15 cellular contexts compared by ENCODE assay signal in the genomic region with DNA sequence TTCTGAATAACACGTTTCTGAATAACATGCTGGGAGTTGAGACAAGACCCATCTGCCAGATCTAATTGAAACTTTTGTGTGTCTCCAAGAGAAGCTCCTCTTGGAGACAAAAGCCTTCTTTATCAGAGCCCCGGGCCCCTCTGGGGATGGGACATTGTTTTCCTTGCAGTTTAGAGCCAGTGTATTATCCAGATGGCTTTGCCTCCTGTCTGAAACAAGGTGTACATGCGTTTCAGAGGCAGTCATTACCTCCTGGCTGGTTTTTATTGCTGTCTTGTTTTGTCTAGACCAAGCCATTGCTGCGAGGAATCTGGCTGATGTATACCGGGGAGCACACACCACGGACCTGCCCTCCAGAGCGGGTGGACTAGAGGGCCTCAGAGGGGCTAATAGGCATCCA. TPM values are rescaled to one million over a fixed set of nuclear protein-coding genes. Genes with fewer than 3 reads are reported as not detected.
A peak's percentile ranks its signal among the peaks of the same experiment; 100 is the strongest.
DNase-seq lines count a peak whose midpoint lies in the region; ATAC-seq, FAIRE-seq and TF ChIP-seq lines count a peak whose summit lies in the region.
"Had no signal": no experiment of that assay in that cellular context is flagged by ENCODE, and none has a peak within 500 bp of the region (broad histone marks: within the 10 kb centered on the region; RNA-seq: fewer than 3 reads in every experiment).

No MANE protein-coding gene starts in this region.

- no peaks in the 10 kb centered on the region for H3K27me3 ChIP-seq in astrocyte (ENCODE audit: insufficient read depth, low read length)
- H3K27me3 ChIP-seq in stomach: no peaks in the 10 kb centered on the region

- H3K9me3 ChIP-seq in astrocyte (ENCODE audit: insufficient read depth, low read depth, low read length) (no peaks in the 10 kb centered on the region), stomach (no peaks in the 10 kb centered on the region)

- intact Hi-C loops in activated CD4-positive, alpha-beta T cell treated with anti-CD3 and anti-CD28 coated beads for 36 hours (cut with DNase I, micrococcal nuclease): no loop called here
- intact Hi-C loops in stomach (cut with DNase I; ENCODE audit: low total_unique reads): no loop called here

- POLR2A ChIA-PET in activated CD4-positive, alpha-beta T cell treated with anti-CD3 and anti-CD28 coated beads for 36 hours (lab: Charles Lee): no interaction called here

- H3K27ac ChIP-seq in astrocyte (ENCODE audit: low read depth, low read length): no peak overlapping the region
- H3K27ac ChIP-seq in stomach: peak overlapping the region in 4 of 5 donors; percentile 98 to 100 (median 98)
- H3K27ac ChIP-seq: KMS-11 had no signal

- peak overlapping the region; percentile 56 for H3K27ac Mint-ChIP-seq in activated CD4-positive, alpha-beta T cell treated with anti-CD3 and anti-CD28 coated beads for 36 hours
- H3K27ac Mint-ChIP-seq in astrocyte (ENCODE audit: unreplicated experiment): peak overlapping the region; percentile 34

- peaks cover 76% of the 10 kb centered on the region for H3K4me1 Mint-ChIP-seq in activated CD4-positive, alpha-beta T cell treated with anti-CD3 and anti-CD28 coated beads for 36 hours
- peaks cover 65% of the 10 kb centered on the region for H3K4me1 Mint-ChIP-seq in astrocyte (ENCODE audit: low read depth, unreplicated experiment)

- H3K4me3 ChIP-seq in astrocyte (ENCODE audit: insufficient read depth, low read depth, low read length) (no peak overlapping the region), stomach (peak overlapping the region; percentile 5 to 97 (median 80))

- TF ChIP-seq CTCF in astrocyte (IDR thresholded peaks at IDR 0.05; ENCODE audit: insufficient read depth, low read depth, low read length) (no peak), stomach (IDR thresholded peaks at IDR 0.05) (no peak)

- no peak for TF ChIP-seq EP300 in stomach (IDR thresholded peaks at IDR 0.05)

- H3K27me3 Mint-ChIP-seq in activated CD4-positive, alpha-beta T cell treated with anti-CD3 and anti-CD28 coated beads for 36 hours: no peaks in the 10 kb centered on the region
- H3K27me3 Mint-ChIP-seq in astrocyte (ENCODE audit: low read depth, unreplicated experiment): no peaks in the 10 kb centered on the region

- ATAC-seq in activated CD4-positive, alpha-beta T cell treated with anti-CD3 and anti-CD28 coated beads for 36 hours: no peak
- ATAC-seq: esophagus mucosa had no signal

- H3K36me3 Mint-ChIP-seq in activated CD4-positive, alpha-beta T cell treated with anti-CD3 and anti-CD28 coated beads for 36 hours (ENCODE audit: low read depth): peaks cover 75% of the 10 kb centered on the region
- peaks cover 31% of the 10 kb centered on the region for H3K36me3 Mint-ChIP-seq in astrocyte (ENCODE audit: low read depth, unreplicated experiment)

- H3K79me2 ChIP-seq in astrocyte (ENCODE audit: insufficient read depth, low read length): peaks cover 100% of the 10 kb centered on the region

- H3K4me1 ChIP-seq in astrocyte (ENCODE audit: insufficient read depth, low read length): peaks cover 64% of the 10 kb centered on the region
- peaks cover 79 to 87% (median 84%) of the 10 kb centered on the region in 4 donors for H3K4me1 ChIP-seq in stomach

- H3K9ac ChIP-seq in astrocyte (ENCODE audit: low read length): no peak overlapping the region
- H3K9ac ChIP-seq: KMS-11 had no signal

- CTCF ChIA-PET in activated CD4-positive, alpha-beta T cell treated with anti-CD3 and anti-CD28 coated beads for 36 hours (lab: Charles Lee): interaction anchor here (0.5 to 1.5 kb wide), 4 partner anchors 22 to 741 kb away, joined by 3 to 8 read pairs (median 4); no protein-coding TSS in a partner anchor

- TF ChIP-seq POLR2A in stomach (IDR thresholded peaks at IDR 0.05): no peak

- 43 to 51% (median 49%) methylated on average over 7 of the region's 7 CpGs for WGBS in stomach, 5 donors

- FAIRE-seq in astrocyte (lab: Jason Lieb, UNC): no peak
- FAIRE-seq: bronchial epithelial cell, GM12891 had no signal

- no peaks in the 10 kb centered on the region for H3K9me3 Mint-ChIP-seq in activated CD4-positive, alpha-beta T cell treated with anti-CD3 and anti-CD28 coated beads for 36 hours (ENCODE audit: low read depth)
- no peaks in the 10 kb centered on the region for H3K9me3 Mint-ChIP-seq in astrocyte (ENCODE audit: unreplicated experiment)
- H3K9me3 Mint-ChIP-seq: neural crest cell had no signal

- H4K20me1 ChIP-seq in astrocyte (ENCODE audit: insufficient read depth, low read length): peaks cover 98% of the 10 kb centered on the region

- H3K4me3 Mint-ChIP-seq in activated CD4-positive, alpha-beta T cell treated with anti-CD3 and anti-CD28 coated beads for 36 hours: no peak overlapping the region
- peak overlapping the region; percentile 68 for H3K4me3 Mint-ChIP-seq in astrocyte (ENCODE audit: unreplicated experiment)
- H3K4me3 Mint-ChIP-seq: neural crest cell had no signal

- H3K36me3 ChIP-seq in astrocyte (ENCODE audit: insufficient read depth, low read length) (peaks cover 22% of the 10 kb centered on the region), stomach (peaks cover 23 to 78% (median 52%) of the 10 kb centered on the region in 4 donors)

- DNase-seq in activated CD4-positive, alpha-beta T cell treated with anti-CD3 and anti-CD28 coated beads for 36 hours: no peak
- no peak for DNase-seq in activated CD4-positive, alpha-beta T cell treated with anti-CD3 and anti-CD28 coated beads, Interleukin-2, amount 50 U/mL, for 4 hours
- DNase-seq in astrocyte (ENCODE audit: low read depth): no peak
- DNase-seq in kidney tubule cell (ENCODE audit: low spot score): peak; percentile 38
- DNase-seq in stomach: no peak
- DNase-seq in UCSD-AML1 (lab: John Stamatoyannopoulos, UW; ENCODE audit: unreplicated experiment): no peak
- no peak for DNase-seq in NCI-H748 treated with DMSO at 0.1 percent for 48 hours (lab: John Stamatoyannopoulos, UW)
- DNase-seq in T-helper 1 cell: no peak
- DNase-seq: DMS53; stimulated activated CD4-positive, alpha-beta T cell treated with anti-CD3 and anti-CD28 coated beads, Interleukin-4, amount 100 ng/mL, for 1 hour had no signal

- peak overlapping the region; percentile 95 for H3K4me2 ChIP-seq in astrocyte (ENCODE audit: low read length)
- H3K4me2 ChIP-seq: KMS-11 had no signal

- no peak overlapping the region for H2AFZ ChIP-seq in astrocyte (ENCODE audit: low read depth, low read length)

RNA-seq across cellular contexts. Expression of a gene that starts 7.8 kb away (rescaled TPM):
- total RNA-seq in activated CD4-positive, alpha-beta T cell treated with anti-CD3 and anti-CD28 coated beads for 36 hours: 100 to 1,000 TPM; 135 to 225 TPM
- total RNA-seq in astrocyte (156 and 158 TPM in 2 replicates), stomach (100 to 1,000 TPM in 3 of 5 donors, 10 to 100 TPM in 2; 50.1 to 227 (median 113) TPM)
- polyA plus RNA-seq in stomach: 10 to 100 TPM; 24.4 to 40.8 (median 27.6) TPM
